In the genomic region with DNA sequence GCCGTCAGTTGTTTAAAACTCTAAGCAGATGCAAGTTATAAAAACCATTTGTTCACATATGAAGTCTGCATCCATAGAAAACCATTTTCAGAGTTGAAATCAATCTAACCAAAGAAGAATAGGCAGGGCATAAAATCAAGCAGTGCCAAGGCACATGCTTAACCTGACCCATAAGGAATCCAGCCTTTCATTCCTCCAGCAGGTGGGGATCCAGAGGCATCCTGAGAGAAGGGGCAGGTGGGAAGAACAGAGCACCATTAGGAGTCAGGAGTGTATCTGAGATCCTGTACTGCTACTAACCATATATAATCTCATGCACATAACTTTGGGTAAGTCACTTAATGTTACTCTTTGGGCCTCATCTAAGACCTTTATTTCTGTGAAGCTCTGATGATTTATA, we compare ENCODE assay signal across 1 cellular context.
TF ChIP-seq lines count a peak whose summit lies in the region.

No MANE protein-coding gene starts in this region.

TF ChIP-seq in K562, 482 proteins besides CTCF, POLR2A, EP300 and RAD21:
- TF ChIP-seq, protein P1, sequence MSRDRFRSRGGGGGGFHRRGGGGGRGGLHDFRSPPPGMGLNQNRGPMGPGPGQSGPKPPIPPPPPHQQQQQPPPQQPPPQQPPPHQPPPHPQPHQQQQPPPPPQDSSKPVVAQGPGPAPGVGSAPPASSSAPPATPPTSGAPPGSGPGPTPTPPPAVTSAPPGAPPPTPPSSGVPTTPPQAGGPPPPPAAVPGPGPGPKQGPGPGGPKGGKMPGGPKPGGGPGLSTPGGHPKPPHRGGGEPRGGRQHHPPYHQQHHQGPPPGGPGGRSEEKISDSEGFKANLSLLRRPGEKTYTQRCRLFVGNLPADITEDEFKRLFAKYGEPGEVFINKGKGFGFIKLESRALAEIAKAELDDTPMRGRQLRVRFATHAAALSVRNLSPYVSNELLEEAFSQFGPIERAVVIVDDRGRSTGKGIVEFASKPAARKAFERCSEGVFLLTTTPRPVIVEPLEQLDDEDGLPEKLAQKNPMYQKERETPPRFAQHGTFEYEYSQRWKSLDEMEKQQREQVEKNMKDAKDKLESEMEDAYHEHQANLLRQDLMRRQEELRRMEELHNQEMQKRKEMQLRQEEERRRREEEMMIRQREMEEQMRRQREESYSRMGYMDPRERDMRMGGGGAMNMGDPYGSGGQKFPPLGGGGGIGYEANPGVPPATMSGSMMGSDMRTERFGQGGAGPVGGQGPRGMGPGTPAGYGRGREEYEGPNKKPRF (IDR thresholded peaks at IDR 0.05; ENCODE audit: low read depth, low read length): no peak
- no peak for TF ChIP-seq GTF2A2 (tag; IDR thresholded peaks at IDR 0.05)
- TF ChIP-seq SMC3 (conservative IDR thresholded peaks at IDR 0.05; ENCODE audit: insufficient read depth, low read depth, low read length): 0 out of 2 replicates have a peak, but pooled peaks have one; percentile 9
